23 cellular contexts compared by ENCODE assay signal in genomic region chr2:158746488-158746887, GRCh38. TPM values are rescaled to one million over a fixed set of nuclear protein-coding genes. Genes with fewer than 3 reads are reported as not detected.
A peak's percentile ranks its signal among the peaks of the same experiment; 100 is the strongest.
DNase-seq lines count a peak whose midpoint lies in the region; ATAC-seq, FAIRE-seq and TF ChIP-seq lines count a peak whose summit lies in the region.
"Had no signal": no experiment of that assay in that cellular context is flagged by ENCODE, and none has a peak within 500 bp of the region (broad histone marks: within the 10 kb centered on the region; RNA-seq: fewer than 3 reads in every experiment).

No MANE protein-coding gene starts in this region.

- no TSS peak for BruUV-seq in endothelial cell of umbilical vein (replicated peaks; lab: Mats Ljungman, UMichigan)

- no peaks in the 10 kb centered on the region for H3K9me1 ChIP-seq in endothelial cell of umbilical vein (replicated peaks; ENCODE audit: control insufficient read depth, extremely low read depth, insufficient read depth, low read length)

- DNase-seq in NCI-H2227 (lab: John Stamatoyannopoulos, UW; ENCODE audit: unreplicated experiment) = peak; percentile 13
- DNase-seq in NCI-H2227 treated with DMSO at 0.1 percent for 48 hours (lab: John Stamatoyannopoulos, UW) = peak; percentile 24
- peak; percentile 64 for DNase-seq in endothelial cell of umbilical vein (ENCODE audit: low read depth, low spot score)
- peak; percentile 25 for DNase-seq in osteoblast (ENCODE audit: insufficient read length, low spot score, missing footprints)
- DNase-seq in stimulated activated CD4-positive, alpha-beta T cell treated with anti-CD3 and anti-CD28 coated beads, Interleukin-15, amount 100 ng/mL, for 24 hours = no peak
- DNase-seq in HK-2 (ENCODE audit: unreplicated experiment) = no peak
- DNase-seq: AML-193; Caco-2; CD4-positive, alpha-beta T cell; DMS79 treated with DMSO at 0.1 percent for 48 hours; GF-D8; H7; HFFc6; IMR-90 had no signal

- H3K9ac ChIP-seq in endothelial cell of umbilical vein (replicated peaks; ENCODE audit: extremely low read depth, insufficient read depth, low read length) = no peak overlapping the region

- H3K9me3 ChIP-seq in endothelial cell of umbilical vein (replicated peaks; ENCODE audit: control insufficient read depth, insufficient read depth, low read length) = no peaks in the 10 kb centered on the region
- no peaks in the 10 kb centered on the region for H3K9me3 ChIP-seq in osteoblast (ENCODE audit: low read depth, low read length)
- H3K9me3 ChIP-seq: A549, Caco-2 had no signal

- peaks cover 3% of the 10 kb centered on the region for H3K4me1 ChIP-seq in endothelial cell of umbilical vein (ENCODE audit: control insufficient read depth, extremely low read depth, insufficient read depth, low read length)
- peaks cover 5% of the 10 kb centered on the region for H3K4me1 ChIP-seq in osteoblast (ENCODE audit: insufficient read depth, low read length)
- H3K4me1 ChIP-seq: A549, Caco-2 had no signal

- H4K20me1 ChIP-seq in endothelial cell of umbilical vein (replicated peaks; ENCODE audit: control insufficient read depth, extremely low read depth, insufficient read depth, low read length) (no peaks in the 10 kb centered on the region), osteoblast (ENCODE audit: insufficient read depth, low read length) (no peaks in the 10 kb centered on the region)

- FAIRE-seq in endothelial cell of umbilical vein (lab: Jason Lieb, UNC) = peak; percentile 35
- FAIRE-seq: A549, D721Med, K562 had no signal

- TF ChIP-seq CTCF in endothelial cell of umbilical vein (IDR thresholded peaks at IDR 0.05; ENCODE audit: extremely low read depth in 1 of 2, insufficient read depth in 1 of 2, low read depth in 1 of 2, low read length in 2 of 2) (no peak), osteoblast (IDR thresholded peaks at IDR 0.05; ENCODE audit: extremely low read depth, low read depth, low read length) (no peak)

- no peak for TF ChIP-seq POLR2A in endothelial cell of umbilical vein (IDR thresholded peaks at IDR 0.05; ENCODE audit: low read depth, low read length)

- dilution Hi-C loops in endothelial cell of umbilical vein (cut with MboI; ENCODE audit: extremely low pct_ligation_motif_present, low sequenced_read_pairs) = no loop called here

- no peaks in the 10 kb centered on the region for H3K79me2 ChIP-seq in endothelial cell of umbilical vein (ENCODE audit: control insufficient read depth, insufficient read depth, low read length)
- H3K79me2 ChIP-seq in osteoblast (ENCODE audit: insufficient read depth, low read length) = no peaks in the 10 kb centered on the region

- ATAC-seq in HG02610 (IDR thresholded peaks at IDR 0.05; ENCODE audit: unreplicated experiment) = no peak
- ATAC-seq: GM23338, K562 had no signal

- intact Hi-C loops in endothelial cell of umbilical vein (cut with micrococcal nuclease) = no loop called here

- H3K4me3 ChIP-seq in endothelial cell of umbilical vein (replicated peaks in 1 of 3; ENCODE audit: insufficient read depth in 1 of 3, low read depth in 1 of 3, low read length in 3 of 3) (no peak overlapping the region), osteoblast (ENCODE audit: insufficient read depth, low read length) (peak overlapping the region; percentile 23)
- H3K4me3 ChIP-seq: A549, K562 had no signal

- H3K4me2 ChIP-seq in endothelial cell of umbilical vein (ENCODE audit: insufficient read depth, low read length) (no peak overlapping the region), osteoblast (ENCODE audit: insufficient read depth, low read length) (no peak overlapping the region)
- H3K4me2 ChIP-seq: A549 had no signal

- CTCF ChIA-PET in endothelial cell of umbilical vein (lab: Charles Lee) = interaction anchor here (0.8 to 7.9 kb wide), 29 partner anchors 8 to 1254 kb away, joined by 3 to 143 read pairs (median 5); partner anchors contain the start of genes CCDC148 and PKP4

- no peaks in the 10 kb centered on the region for H3K36me3 ChIP-seq in endothelial cell of umbilical vein (ENCODE audit: control insufficient read depth in 2 of 2, extremely low read depth in 1 of 2, insufficient read depth in 2 of 2, low read length in 2 of 2)
- no peaks in the 10 kb centered on the region for H3K36me3 ChIP-seq in osteoblast (ENCODE audit: insufficient read depth, low read length)

- H3K27me3 ChIP-seq in endothelial cell of umbilical vein (ENCODE audit: control insufficient read depth in 2 of 2, insufficient read depth in 2 of 2, low read length in 2 of 2) (peaks cover 29 to 37% of the 10 kb centered on the region in 2 experiments), osteoblast (ENCODE audit: insufficient read depth, low read length) (peaks cover 47% of the 10 kb centered on the region)

- H2AFZ ChIP-seq in endothelial cell of umbilical vein (ENCODE audit: low read depth, low read length) = no peak overlapping the region
- peak overlapping the region; percentile 66 for H2AFZ ChIP-seq in osteoblast (ENCODE audit: low read length)

- POLR2A ChIA-PET in endothelial cell of umbilical vein (lab: Charles Lee) = no interaction called here

- H3K27ac ChIP-seq in endothelial cell of umbilical vein (ENCODE audit: insufficient read depth, low read depth, low read length) = no peak overlapping the region
- H3K27ac ChIP-seq in osteoblast (ENCODE audit: low read depth, low read length) = no peak overlapping the region
- H3K27ac ChIP-seq: A549, C4-2B, HL-60 had no signal

TF ChIP-seq in endothelial cell of umbilical vein, 7 proteins besides CTCF, POLR2A, EP300 and RAD21:
- TF ChIP-seq JUN (IDR thresholded peaks at IDR 0.05; ENCODE audit: borderline replicate concordance, insufficient read depth, insufficient read length, low read depth) = no peak
- TF ChIP-seq MAX (IDR thresholded peaks at IDR 0.05; ENCODE audit: insufficient read depth, insufficient read length) = no peak
- TF ChIP-seq GATA2 (IDR thresholded peaks at IDR 0.05; ENCODE audit: insufficient read depth, insufficient read length, low read depth, low read length) = no peak
- no peak for TF ChIP-seq MYC (IDR thresholded peaks at IDR 0.05; ENCODE audit: low read depth, low read length)
- no peak for TF ChIP-seq POLR2AphosphoS5 (IDR thresholded peaks at IDR 0.05; ENCODE audit: insufficient read depth, low read depth, low read length)
- no peak for TF ChIP-seq EZH2 (IDR thresholded peaks at IDR 0.05; ENCODE audit: borderline replicate concordance, low read depth, low read length, severe bottlenecking)
- TF ChIP-seq FOS (IDR thresholded peaks at IDR 0.05; ENCODE audit: borderline replicate concordance, insufficient read depth, low read length) = no peak

RNA-seq across cellular contexts. Expression of gene DAPL1, which starts 48.6 kb away (rescaled TPM):
- total RNA-seq in endothelial cell of umbilical vein = not detected in 2 replicates
- polyA plus RNA-seq in endothelial cell of umbilical vein = not detected in 2 replicates
- not detected in 2 replicates for polyA plus RNA-seq in endothelial cell of umbilical vein (2011; cell fraction: cytosol; rRNA removed)
- polyA plus RNA-seq in endothelial cell of umbilical vein (2011; cell fraction: nucleus; rRNA removed) = not detected in 2 replicates
- not detected in 2 replicates for polyA plus RNA-seq in endothelial cell of umbilical vein (2012)
- not detected in 2 replicates for polyA minus RNA-seq in endothelial cell of umbilical vein
- polyA minus RNA-seq in endothelial cell of umbilical vein (2011; cell fraction: cytosol; rRNA and poly(A)+ RNA removed) = not detected
- not detected in 2 replicates for polyA minus RNA-seq in endothelial cell of umbilical vein (2011; cell fraction: nucleus; rRNA and poly(A)+ RNA removed)
- 0.29 TPM in 1 of 2 replicates, not detected in the other for total RNA-seq in osteoblast
- total RNA-seq: Caco-2; CD4-positive, alpha-beta T cell; GM23338; H7; HFFc6; HT1080; IMR-90; K562 had no signal
- polyA plus RNA-seq: A549, BJ, GM23338, IMR-90, K562 had no signal

Comparison
In these comparisons a context has a peak if more than half of its experiments do, and no peak if none do; other contexts are left out.
1. DNase-seq: peak in NCI-H2227 (single experiment), NCI-H2227 treated with DMSO at 0.1 percent for 48 hours (single experiment), endothelial cell of umbilical vein (single experiment) and osteoblast (single experiment); none in stimulated activated CD4-positive, alpha-beta T cell treated with anti-CD3 and anti-CD28 coated beads, Interleukin-15, amount 100 ng/mL, for 24 hours (single experiment) and HK-2 (single experiment).